9 cellular contexts compared by ENCODE assay signal in the genomic region with DNA sequence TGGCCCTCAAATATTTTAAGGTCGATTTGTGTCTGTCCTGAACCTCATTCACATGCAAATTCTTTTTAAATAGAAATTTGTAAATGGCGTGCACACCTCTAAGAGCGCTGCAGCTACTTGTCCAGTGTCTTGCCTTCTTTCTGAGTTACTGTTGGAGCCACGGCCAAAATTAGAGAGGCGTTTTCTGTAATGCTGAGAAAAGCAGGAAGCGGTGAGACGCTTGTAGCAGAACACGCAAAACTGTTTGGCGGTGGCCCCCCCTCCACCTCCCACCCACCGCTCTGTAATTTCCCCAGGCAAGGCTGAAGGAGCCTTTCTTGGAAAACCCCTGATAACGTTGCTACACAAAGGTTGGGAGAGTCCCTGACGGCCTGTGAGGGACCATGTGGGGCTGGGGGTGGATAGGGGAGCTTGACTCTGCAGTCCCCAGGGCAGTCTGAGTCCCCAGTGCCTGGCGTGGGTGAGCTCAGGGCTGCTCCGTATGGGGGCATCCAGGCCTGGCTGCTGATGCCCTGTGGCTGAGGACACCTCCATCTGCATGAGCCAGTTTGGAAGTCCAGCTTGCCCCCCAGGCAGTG.
DNase-seq lines count a peak whose midpoint lies in the region; ATAC-seq and TF ChIP-seq lines count a peak whose summit lies in the region.
"Had no signal": no experiment of that assay in that cellular context is flagged by ENCODE, and none has a peak within 500 bp of the region (broad histone marks: within the 10 kb centered on the region; RNA-seq: fewer than 3 reads in every experiment).

No MANE protein-coding gene starts in this region.

- H2AFZ ChIP-seq in neural progenitor cell (replicated peaks) = no peak overlapping the region

- H3K9me3 Mint-ChIP-seq in immature natural killer cell (no peaks in the 10 kb centered on the region), neural progenitor cell (no peaks in the 10 kb centered on the region)

- peak; percentile 86 for ATAC-seq in GM18502 (IDR thresholded peaks at IDR 0.05; ENCODE audit: poor library complexity, unreplicated experiment)
- peak; percentile 76 for ATAC-seq in HG02623 (IDR thresholded peaks at IDR 0.05; ENCODE audit: unreplicated experiment)
- ATAC-seq in aorta (ENCODE audit: low FRiP score) = peak; percentile 50
- ATAC-seq: HCT116 had no signal

- no peak overlapping the region for H3K4me2 ChIP-seq in neural progenitor cell

- WGBS in aorta, 2 donors = 72 to 74% methylated on average over 14 of the region's 14 CpGs

- intact Hi-C loops in aorta (cut with DNase I) = no loop called here

- H3K4me3 ChIP-seq in aorta (ENCODE audit: low read length in 2 of 2) (no peak overlapping the region), neural progenitor cell (no peak overlapping the region)

- no peaks in the 10 kb centered on the region for H3F3A ChIP-seq in neural progenitor cell (ENCODE audit: low read depth)

- H3K4me1 ChIP-seq in aorta (ENCODE audit: control insufficient read depth in 1 of 2, insufficient read depth in 2 of 2, low read length in 2 of 2) = no peaks in the 10 kb centered on the region
- H3K4me1 ChIP-seq in neural progenitor cell = no peaks in the 10 kb centered on the region

- peaks cover 0 to 4% (median 0%) of the 10 kb centered on the region in 3 donors for H3K36me3 Mint-ChIP-seq in immature natural killer cell
- H3K36me3 Mint-ChIP-seq in neural progenitor cell = no peaks in the 10 kb centered on the region

- DNase-seq in activated CD4-positive, CD25-positive, alpha-beta regulatory T cell treated with anti-CD3 and anti-CD28 coated beads, Interleukin-2, amount 50 U/mL, for 72 hours = peak; percentile 64
- peak; percentile 47 to 64 (median 57) for DNase-seq in immature natural killer cell
- no peak for DNase-seq in aorta
- no peak for DNase-seq in neural progenitor cell (ENCODE audit: low spot score)
- DNase-seq in NCI-H748 (lab: John Stamatoyannopoulos, UW; ENCODE audit: unreplicated experiment) = no peak
- DNase-seq in NCI-H2029 (lab: John Stamatoyannopoulos, UW) = no peak

- no peaks in the 10 kb centered on the region for H3K79me2 ChIP-seq in neural progenitor cell (ENCODE audit: low read depth)

- no peaks in the 10 kb centered on the region for H3K27me3 ChIP-seq in aorta (ENCODE audit: control insufficient read depth in 1 of 2, insufficient read depth in 2 of 2, low read length in 1 of 2)
- H3K27me3 ChIP-seq in neural progenitor cell = no peaks in the 10 kb centered on the region

- peak overlapping the region; percentile 46 to 73 (median 57) for H3K4me3 Mint-ChIP-seq in immature natural killer cell
- H3K4me3 Mint-ChIP-seq in neural progenitor cell = no peak overlapping the region

- H3K27ac ChIP-seq in aorta (ENCODE audit: low read depth in 1 of 2, low read length in 2 of 2) = no peak overlapping the region
- no peak overlapping the region for H3K27ac ChIP-seq in neural progenitor cell

- TF ChIP-seq CTCF in neural progenitor cell (IDR thresholded peaks at IDR 0.05) = no peak

- H3K4me1 Mint-ChIP-seq in immature natural killer cell = peaks cover 14 to 15% of the 10 kb centered on the region in 2 donors
- H3K4me1 Mint-ChIP-seq in neural progenitor cell = peaks cover 14% of the 10 kb centered on the region

- H3K36me3 ChIP-seq in aorta (ENCODE audit: control insufficient read depth in 1 of 2, insufficient read depth in 2 of 2, low read length in 1 of 2) (no peaks in the 10 kb centered on the region), neural progenitor cell (no peaks in the 10 kb centered on the region)

- H4K20me1 ChIP-seq in neural progenitor cell (ENCODE audit: low read depth) = no peaks in the 10 kb centered on the region

- no peaks in the 10 kb centered on the region for H3K9me3 ChIP-seq in aorta (ENCODE audit: control insufficient read depth, low read length)
- no peaks in the 10 kb centered on the region for H3K9me3 ChIP-seq in neural progenitor cell (ENCODE audit: low read depth)

- no peak overlapping the region for H3K9ac ChIP-seq in neural progenitor cell

- peaks cover 0 to 3% (median 2%) of the 10 kb centered on the region in 3 donors for H3K27me3 Mint-ChIP-seq in immature natural killer cell (ENCODE audit: low read depth in 3 of 3)
- peaks cover 14% of the 10 kb centered on the region for H3K27me3 Mint-ChIP-seq in neural progenitor cell (ENCODE audit: insufficient read depth, low read depth)

- H3K27ac Mint-ChIP-seq in immature natural killer cell = peak overlapping the region in 4 of 6 donors; percentile 70 to 85 (median 84)
- H3K27ac Mint-ChIP-seq in neural progenitor cell = no peak overlapping the region

Comparison
In these comparisons a context has a peak if more than half of its experiments do, and no peak if none do; other contexts are left out.
1. DNase-seq: peak in activated CD4-positive, CD25-positive, alpha-beta regulatory T cell treated with anti-CD3 and anti-CD28 coated beads, Interleukin-2, amount 50 U/mL, for 72 hours (single experiment) and immature natural killer cell (3 of 3); none in aorta (0 of 2), neural progenitor cell (single experiment), NCI-H748 (single experiment) and NCI-H2029 (single experiment).
2. Peak in every context shown above with its lines, with median percentiles within 50 percentile points of each other: ATAC-seq.